27 cellular contexts compared by ENCODE assay signal in genomic region chr17:74935048-74935447, GRCh38. TPM values are rescaled to one million over a fixed set of nuclear protein-coding genes. Genes with fewer than 3 reads are reported as not detected.
"Had no signal": no experiment of that assay in that cellular context is flagged by ENCODE, and none has a peak within 500 bp of the region (broad histone marks: within the 10 kb centered on the region; RNA-seq: fewer than 3 reads in every experiment).

No MANE protein-coding gene starts in this region.

- H3K36me3 ChIP-seq: ovary, right lobe of liver, tibial nerve, uterus had no signal

- ATAC-seq: activated CD8-positive, alpha-beta memory T cell treated with anti-CD3 and anti-CD28 coated beads, Interleukin-2, amount 10 ng/mL, durations not matched to agents 7 days and 5 days; activated T-helper 17 cell treated with anti-CD3 and anti-CD28 coated beads, Interleukin-2, amount 50 U/mL, for 72 hours; left cardiac atrium had no signal

- H3K9me3 ChIP-seq: body of pancreas, mucosa of descending colon, ovary, right lobe of liver, tibial nerve, uterus had no signal

- H3K4me3 ChIP-seq: body of pancreas, mucosa of descending colon, ovary, right lobe of liver, tibial nerve, uterus had no signal

- H3K27ac ChIP-seq: body of pancreas, epithelial cell of prostate, ovary, right lobe of liver, tibial nerve, uterus had no signal

- H3K4me1 Mint-ChIP-seq: activated CD4-positive, alpha-beta memory T cell treated with anti-CD3 and anti-CD28 coated beads, Interleukin-2, amount 10 ng/mL, durations not matched to agents 7 days and 5 days; activated CD8-positive, alpha-beta memory T cell treated with anti-CD3 and anti-CD28 coated beads, Interleukin-2, amount 10 ng/mL, durations not matched to agents 7 days and 5 days had no signal

- DNase-seq: activated CD4-positive, alpha-beta memory T cell treated with anti-CD3 and anti-CD28 coated beads, Interleukin-2, amount 10 ng/mL, durations not matched to agents 7 days and 5 days; activated CD4-positive, alpha-beta T cell treated with anti-CD3 and anti-CD28 coated beads for 48 hours; activated CD4-positive, CD25-positive, alpha-beta regulatory T cell; activated CD8-positive, alpha-beta memory T cell treated with anti-CD3 and anti-CD28 coated beads, Interleukin-2, amount 10 ng/mL, durations not matched to agents 7 days and 5 days; activated naive CD4-positive, alpha-beta T cell; activated naive CD8-positive, alpha-beta T cell treated with anti-CD3 and anti-CD28 coated beads, Interleukin-2, amount 10 ng/mL, durations not matched to agents 7 days and 5 days; dermis blood vessel endothelial cell; foreskin melanocyte; head of caudate nucleus; left cardiac atrium; mesenchymal stem cell; mucosa of descending colon; naive B cell; ovary; stimulated activated CD4-positive, alpha-beta T cell treated with anti-CD3 and anti-CD28 coated beads, Interleukin-15, amount 100 ng/mL, for 24 hours; stimulated activated CD4-positive, alpha-beta T cell treated with anti-CD3 and anti-CD28 coated beads, Interleukin-2, amount 100 ng/mL, for 48 hours; uterus had no signal

- H3K36me3 Mint-ChIP-seq: activated CD8-positive, alpha-beta memory T cell treated with anti-CD3 and anti-CD28 coated beads, Interleukin-2, amount 10 ng/mL, durations not matched to agents 7 days and 5 days; activated naive CD8-positive, alpha-beta T cell treated with anti-CD3 and anti-CD28 coated beads, Interleukin-2, amount 10 ng/mL, durations not matched to agents 7 days and 5 days; naive B cell had no signal

- H3K4me1 ChIP-seq: uterus had no signal

- H3K4me3 Mint-ChIP-seq: activated CD4-positive, alpha-beta memory T cell treated with anti-CD3 and anti-CD28 coated beads, Interleukin-2, amount 10 ng/mL, durations not matched to agents 7 days and 5 days; activated CD8-positive, alpha-beta memory T cell treated with anti-CD3 and anti-CD28 coated beads, Interleukin-2, amount 10 ng/mL, durations not matched to agents 7 days and 5 days; activated naive CD8-positive, alpha-beta T cell treated with anti-CD3 and anti-CD28 coated beads, Interleukin-2, amount 10 ng/mL, durations not matched to agents 7 days and 5 days; activated T-helper 17 cell treated with anti-CD3 and anti-CD28 coated beads, Interleukin-2, amount 50 U/mL, for 72 hours; stimulated activated naive CD8-positive, alpha-beta T cell treated with anti-CD3 and anti-CD28 coated beads, Interleukin-15, Interleukin-2, amounts not matched to agents 100 ng/mL and 50 ng/mL, for 24 hours; T-helper 2 cell treated with Interferon-gamma antibody and Interleukin-4, amounts not matched to agents 5 μg/mL and 100 μg/mL, for 36 hours had no signal

- H3K27ac Mint-ChIP-seq: activated CD4-positive, alpha-beta memory T cell treated with anti-CD3 and anti-CD28 coated beads, Interleukin-2, amount 10 ng/mL, durations not matched to agents 7 days and 5 days; activated CD8-positive, alpha-beta memory T cell treated with anti-CD3 and anti-CD28 coated beads, Interleukin-2, amount 10 ng/mL, durations not matched to agents 7 days and 5 days; activated naive CD8-positive, alpha-beta T cell treated with anti-CD3 and anti-CD28 coated beads, Interleukin-2, amount 10 ng/mL, durations not matched to agents 7 days and 5 days; activated T-helper 17 cell treated with anti-CD3 and anti-CD28 coated beads, Interleukin-2, amount 50 U/mL, for 72 hours; naive B cell; stimulated activated naive CD8-positive, alpha-beta T cell treated with anti-CD3 and anti-CD28 coated beads, Interleukin-15, Interleukin-2, amounts not matched to agents 100 ng/mL and 50 ng/mL, for 24 hours; T-helper 2 cell treated with Interferon-gamma antibody and Interleukin-4, amounts not matched to agents 5 μg/mL and 100 μg/mL, for 36 hours had no signal

- H3K27me3 ChIP-seq: right lobe of liver had no signal

- H3K9me3 Mint-ChIP-seq: activated CD4-positive, alpha-beta memory T cell treated with anti-CD3 and anti-CD28 coated beads, Interleukin-2, amount 10 ng/mL, durations not matched to agents 7 days and 5 days; activated naive CD8-positive, alpha-beta T cell treated with anti-CD3 and anti-CD28 coated beads, Interleukin-2, amount 10 ng/mL, durations not matched to agents 7 days and 5 days; activated T-helper 17 cell treated with anti-CD3 and anti-CD28 coated beads, Interleukin-2, amount 50 U/mL, for 72 hours; naive B cell; stimulated activated naive CD8-positive, alpha-beta T cell treated with anti-CD3 and anti-CD28 coated beads, Interleukin-15, Interleukin-2, amounts not matched to agents 100 ng/mL and 50 ng/mL, for 24 hours; T-helper 2 cell treated with Interferon-gamma antibody and Interleukin-4, amounts not matched to agents 5 μg/mL and 100 μg/mL, for 36 hours had no signal

RNA-seq across cellular contexts. Expression of gene OTOP3, which starts 0.7 kb away (rescaled TPM):
- total RNA-seq: activated CD4-positive, alpha-beta memory T cell treated with anti-CD3 and anti-CD28 coated beads, Interleukin-2, amount 10 ng/mL, durations not matched to agents 7 days and 5 days; activated CD8-positive, alpha-beta memory T cell treated with anti-CD3 and anti-CD28 coated beads, Interleukin-2, amount 10 ng/mL, durations not matched to agents 7 days and 5 days; activated naive CD8-positive, alpha-beta T cell treated with anti-CD3 and anti-CD28 coated beads, Interleukin-2, amount 10 ng/mL, durations not matched to agents 7 days and 5 days; activated T-helper 17 cell treated with anti-CD3 and anti-CD28 coated beads, Interleukin-2, amount 50 U/mL, for 72 hours; cardiac septum; dermis blood vessel endothelial cell; left cardiac atrium; ovary; pulmonary artery endothelial cell; right lobe of liver; tibial nerve; uterus had no signal
- polyA plus RNA-seq: ovary had no signal

RNA-seq across cellular contexts. Expression of gene OTOP2, which starts 11.0 kb away (rescaled TPM):
- total RNA-seq: activated CD4-positive, alpha-beta memory T cell treated with anti-CD3 and anti-CD28 coated beads, Interleukin-2, amount 10 ng/mL, durations not matched to agents 7 days and 5 days; activated CD8-positive, alpha-beta memory T cell treated with anti-CD3 and anti-CD28 coated beads, Interleukin-2, amount 10 ng/mL, durations not matched to agents 7 days and 5 days; activated naive CD8-positive, alpha-beta T cell treated with anti-CD3 and anti-CD28 coated beads, Interleukin-2, amount 10 ng/mL, durations not matched to agents 7 days and 5 days; activated T-helper 17 cell treated with anti-CD3 and anti-CD28 coated beads, Interleukin-2, amount 50 U/mL, for 72 hours; body of pancreas; cardiac septum; dermis blood vessel endothelial cell; left cardiac atrium; lower leg skin; ovary; pulmonary artery endothelial cell; right lobe of liver; tibial nerve had no signal
- polyA plus RNA-seq: ovary had no signal

RNA-seq across cellular contexts. Expression of gene USH1G, which starts 12.0 kb away (rescaled TPM):
- total RNA-seq: activated CD4-positive, alpha-beta memory T cell treated with anti-CD3 and anti-CD28 coated beads, Interleukin-2, amount 10 ng/mL, durations not matched to agents 7 days and 5 days; activated CD8-positive, alpha-beta memory T cell treated with anti-CD3 and anti-CD28 coated beads, Interleukin-2, amount 10 ng/mL, durations not matched to agents 7 days and 5 days; activated naive CD8-positive, alpha-beta T cell treated with anti-CD3 and anti-CD28 coated beads, Interleukin-2, amount 10 ng/mL, durations not matched to agents 7 days and 5 days; activated T-helper 17 cell treated with anti-CD3 and anti-CD28 coated beads, Interleukin-2, amount 50 U/mL, for 72 hours; cardiac septum; dermis blood vessel endothelial cell; mucosa of descending colon; pulmonary artery endothelial cell; right lobe of liver had no signal

RNA-seq across cellular contexts. Expression of gene HID1, which starts 37.5 kb away (rescaled TPM):
- total RNA-seq: activated CD8-positive, alpha-beta memory T cell treated with anti-CD3 and anti-CD28 coated beads, Interleukin-2, amount 10 ng/mL, durations not matched to agents 7 days and 5 days had no signal

RNA-seq across cellular contexts. Expression of gene FADS6, which starts 41.6 kb away (rescaled TPM):
- total RNA-seq: activated CD4-positive, alpha-beta memory T cell treated with anti-CD3 and anti-CD28 coated beads, Interleukin-2, amount 10 ng/mL, durations not matched to agents 7 days and 5 days; activated CD8-positive, alpha-beta memory T cell treated with anti-CD3 and anti-CD28 coated beads, Interleukin-2, amount 10 ng/mL, durations not matched to agents 7 days and 5 days; activated naive CD8-positive, alpha-beta T cell treated with anti-CD3 and anti-CD28 coated beads, Interleukin-2, amount 10 ng/mL, durations not matched to agents 7 days and 5 days; activated T-helper 17 cell treated with anti-CD3 and anti-CD28 coated beads, Interleukin-2, amount 50 U/mL, for 72 hours; body of pancreas; cardiac septum; dermis blood vessel endothelial cell; left cardiac atrium; pulmonary artery endothelial cell; tibial nerve; uterus had no signal
